1 cellular context compared by ENCODE assay signal in genomic region chr6:56766806-56767178, GRCh38.
A peak's percentile ranks its signal among the peaks of the same experiment; 100 is the strongest.
TF ChIP-seq lines count a peak whose summit lies in the region.

No MANE protein-coding gene starts in this region.

TF ChIP-seq in HepG2, 621 proteins besides CTCF, POLR2A, EP300 and RAD21 (continued from another document):
- TF ChIP-seq MTERF4 (CRISPR knock-in tag; IDR thresholded peaks at IDR 0.05) (no peak), ZNF512 (CRISPR knock-in tag; IDR thresholded peaks at IDR 0.05) (no peak), MAFF (IDR thresholded peaks at IDR 0.05; ENCODE audit: low read depth, low read length) (0 out of 2 replicates have a peak, but pooled peaks have one; percentile 22), ZSCAN31 (CRISPR knock-in tag; IDR thresholded peaks at IDR 0.05; ENCODE audit: low read depth) (no peak), ZSCAN25 (CRISPR knock-in tag; IDR thresholded peaks at IDR 0.05) (no peak), MAFK (conservative IDR thresholded peaks at IDR 0.05 in 1 of 2, IDR thresholded peaks at IDR 0.05 in 1 of 2; ENCODE audit: low read length in 2 of 2) (peak; percentile 48 to 69), ZNF678 (CRISPR knock-in tag; IDR thresholded peaks at IDR 0.05) (no peak), ESRRA (CRISPR knock-in tag; IDR thresholded peaks at IDR 0.05; ENCODE audit: low read depth) (no peak), ZNF816 (CRISPR knock-in tag; IDR thresholded peaks at IDR 0.05; ENCODE audit: borderline replicate concordance) (no peak), SRSF4 (IDR thresholded peaks at IDR 0.05; ENCODE audit: low read depth, low read length, poor library complexity, severe bottlenecking) (no peak), YEATS2 (CRISPR knock-in tag; IDR thresholded peaks at IDR 0.05; ENCODE audit: borderline replicate concordance) (no peak)
- TF ChIP-seq, protein P1, sequence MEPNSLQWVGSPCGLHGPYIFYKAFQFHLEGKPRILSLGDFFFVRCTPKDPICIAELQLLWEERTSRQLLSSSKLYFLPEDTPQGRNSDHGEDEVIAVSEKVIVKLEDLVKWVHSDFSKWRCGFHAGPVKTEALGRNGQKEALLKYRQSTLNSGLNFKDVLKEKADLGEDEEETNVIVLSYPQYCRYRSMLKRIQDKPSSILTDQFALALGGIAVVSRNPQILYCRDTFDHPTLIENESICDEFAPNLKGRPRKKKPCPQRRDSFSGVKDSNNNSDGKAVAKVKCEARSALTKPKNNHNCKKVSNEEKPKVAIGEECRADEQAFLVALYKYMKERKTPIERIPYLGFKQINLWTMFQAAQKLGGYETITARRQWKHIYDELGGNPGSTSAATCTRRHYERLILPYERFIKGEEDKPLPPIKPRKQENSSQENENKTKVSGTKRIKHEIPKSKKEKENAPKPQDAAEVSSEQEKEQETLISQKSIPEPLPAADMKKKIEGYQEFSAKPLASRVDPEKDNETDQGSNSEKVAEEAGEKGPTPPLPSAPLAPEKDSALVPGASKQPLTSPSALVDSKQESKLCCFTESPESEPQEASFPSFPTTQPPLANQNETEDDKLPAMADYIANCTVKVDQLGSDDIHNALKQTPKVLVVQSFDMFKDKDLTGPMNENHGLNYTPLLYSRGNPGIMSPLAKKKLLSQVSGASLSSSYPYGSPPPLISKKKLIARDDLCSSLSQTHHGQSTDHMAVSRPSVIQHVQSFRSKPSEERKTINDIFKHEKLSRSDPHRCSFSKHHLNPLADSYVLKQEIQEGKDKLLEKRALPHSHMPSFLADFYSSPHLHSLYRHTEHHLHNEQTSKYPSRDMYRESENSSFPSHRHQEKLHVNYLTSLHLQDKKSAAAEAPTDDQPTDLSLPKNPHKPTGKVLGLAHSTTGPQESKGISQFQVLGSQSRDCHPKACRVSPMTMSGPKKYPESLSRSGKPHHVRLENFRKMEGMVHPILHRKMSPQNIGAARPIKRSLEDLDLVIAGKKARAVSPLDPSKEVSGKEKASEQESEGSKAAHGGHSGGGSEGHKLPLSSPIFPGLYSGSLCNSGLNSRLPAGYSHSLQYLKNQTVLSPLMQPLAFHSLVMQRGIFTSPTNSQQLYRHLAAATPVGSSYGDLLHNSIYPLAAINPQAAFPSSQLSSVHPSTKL (CRISPR knock-in tag; IDR thresholded peaks at IDR 0.05): no peak
